In genomic region chr15:70488002-70488605, GRCh38 we compare ENCODE assay signal across 8 cellular contexts.
DNase-seq lines count a peak whose midpoint lies in the region; ATAC-seq and TF ChIP-seq lines count a peak whose summit lies in the region.

No MANE protein-coding gene starts in this region.

- peaks cover 0 to 5% (median 0%) of the 10 kb centered on the region in 7 donors for H3K9me3 Mint-ChIP-seq in CD4-positive, CD25-positive, alpha-beta regulatory T cell

- H3K27me3 ChIP-seq in CD4-positive, CD25-positive, alpha-beta regulatory T cell (ENCODE audit: control insufficient read depth, insufficient read depth, low read length): peaks cover 5% of the 10 kb centered on the region
- H3K27me3 ChIP-seq in HL-60 (ENCODE audit: insufficient read depth, poor library complexity, severe bottlenecking): no peaks in the 10 kb centered on the region
- H3K27me3 ChIP-seq in gastroesophageal sphincter: no peaks in the 10 kb centered on the region
- no peaks in the 10 kb centered on the region for H3K27me3 ChIP-seq in ovary
- no peaks in the 10 kb centered on the region for H3K27me3 ChIP-seq in aorta (ENCODE audit: control insufficient read depth in 1 of 2, insufficient read depth in 2 of 2, low read length in 1 of 2)

- H3K9me3 ChIP-seq in CD4-positive, CD25-positive, alpha-beta regulatory T cell (ENCODE audit: control insufficient read depth in 2 of 2, low read length in 2 of 2): no peaks in the 10 kb centered on the region
- H3K9me3 ChIP-seq in gastroesophageal sphincter: no peaks in the 10 kb centered on the region
- no peaks in the 10 kb centered on the region for H3K9me3 ChIP-seq in ovary
- no peaks in the 10 kb centered on the region for H3K9me3 ChIP-seq in aorta (ENCODE audit: control insufficient read depth, low read length)

- peak overlapping the region in 1 of 4 donors; percentile 22 for H3K4me3 Mint-ChIP-seq in CD4-positive, CD25-positive, alpha-beta regulatory T cell

- TF ChIP-seq CTCF in HL-60 (IDR thresholded peaks at IDR 0.05; ENCODE audit: insufficient read depth, low read length) (peak; percentile 95), RWPE1 (conservative IDR thresholded peaks at IDR 0.05; ENCODE audit: low read depth) (peak; percentile 93), gastroesophageal sphincter (IDR thresholded peaks at IDR 0.05) (peak in 3 of 4 experiments; percentile 91 to 97 (median 96)), ovary (IDR thresholded peaks at IDR 0.05) (peak; percentile 56 to 86 (median 65))

- H3K4me3 ChIP-seq in CD4-positive, CD25-positive, alpha-beta regulatory T cell (ENCODE audit: low read depth, low read length): no peak overlapping the region
- H3K4me3 ChIP-seq in HL-60 (replicated peaks; ENCODE audit: insufficient read depth, low read length): no peak overlapping the region
- no peak overlapping the region for H3K4me3 ChIP-seq in gastroesophageal sphincter
- no peak overlapping the region for H3K4me3 ChIP-seq in ovary
- no peak overlapping the region for H3K4me3 ChIP-seq in aorta (ENCODE audit: low read length in 2 of 2)

- no peaks in the 10 kb centered on the region for H3K36me3 ChIP-seq in CD4-positive, CD25-positive, alpha-beta regulatory T cell (ENCODE audit: control insufficient read depth, insufficient read depth, low read length)
- H3K36me3 ChIP-seq in gastroesophageal sphincter: no peaks in the 10 kb centered on the region
- no peaks in the 10 kb centered on the region for H3K36me3 ChIP-seq in ovary
- H3K36me3 ChIP-seq in aorta (ENCODE audit: control insufficient read depth in 1 of 2, insufficient read depth in 2 of 2, low read length in 1 of 2): no peaks in the 10 kb centered on the region

- no peak overlapping the region for H3K27ac ChIP-seq in CD4-positive, CD25-positive, alpha-beta regulatory T cell (ENCODE audit: insufficient read depth, low read length, poor library complexity, severe bottlenecking)
- H3K27ac ChIP-seq in HL-60 (replicated peaks): no peak overlapping the region
- H3K27ac ChIP-seq in RWPE1: no peak overlapping the region
- H3K27ac ChIP-seq in gastroesophageal sphincter: no peak overlapping the region
- no peak overlapping the region for H3K27ac ChIP-seq in ovary
- H3K27ac ChIP-seq in aorta (ENCODE audit: low read depth in 1 of 2, low read length in 2 of 2): no peak overlapping the region

- no peak for TF ChIP-seq POLR2A in gastroesophageal sphincter (IDR thresholded peaks at IDR 0.05)
- TF ChIP-seq POLR2A in ovary (IDR thresholded peaks at IDR 0.05): no peak

- peaks cover 15 to 54% (median 30%) of the 10 kb centered on the region in 4 donors for H3K4me1 Mint-ChIP-seq in CD4-positive, CD25-positive, alpha-beta regulatory T cell

- WGBS in gastroesophageal sphincter (ENCODE audit: low coverage in 1 of 2), 2 donors: 28 to 53% methylated on average over 3 to 5 of the region's 6 CpGs
- WGBS in ovary, 3 donors: 33 to 36% (median 35%) methylated on average over 6 of the region's 6 CpGs
- 28 to 34% methylated on average over 6 of the region's 6 CpGs for WGBS in aorta, 2 donors

- TF ChIP-seq EP300 in gastroesophageal sphincter (IDR thresholded peaks at IDR 0.05) (no peak), ovary (IDR thresholded peaks at IDR 0.05) (no peak)

- intact Hi-C loops in ovary (cut with DNase I): loop anchor here in 3 of 4 donors (2.0 to 10.0 kb wide), 3 partner anchors 1009 to 1013 kb away; no protein-coding TSS in a partner anchor
- intact Hi-C loops in aorta (cut with DNase I): loop anchor here (5.0 to 10.0 kb wide), 5 partner anchors 756 to 1013 kb away; no protein-coding TSS in a partner anchor

- DNase-seq in CD4-positive, CD25-positive, alpha-beta regulatory T cell: peak; percentile 48 to 75 (median 66)
- DNase-seq in HL-60 (ENCODE audit: low read depth in 1 of 2, low spot score in 1 of 2) (peak in 1 of 2 experiments; percentile 78), RWPE1 (ENCODE audit: low spot score) (peak; percentile 69), ovary (peak; percentile 38 to 77 (median 71)), aorta (peak; percentile 78 to 91)
- peak; percentile 90 for DNase-seq in activated effector memory CD4-positive, alpha-beta T cell treated with anti-CD3 and anti-CD28 coated beads, Interleukin-2, amount 50 U/mL, for 16 hours

- H3K4me1 ChIP-seq in CD4-positive, CD25-positive, alpha-beta regulatory T cell (ENCODE audit: control insufficient read depth, insufficient read depth, low read length, poor library complexity, severe bottlenecking): peaks cover 29% of the 10 kb centered on the region
- H3K4me1 ChIP-seq in gastroesophageal sphincter (peaks cover 0 to 8% (median 0%) of the 10 kb centered on the region in 3 donors), ovary (ENCODE audit: insufficient read depth) (peaks cover 2% of the 10 kb centered on the region), aorta (ENCODE audit: control insufficient read depth in 1 of 2, insufficient read depth in 2 of 2, low read length in 2 of 2) (no peaks in the 10 kb centered on the region)

- POLR2A ChIA-PET in RWPE1 (lab: Yijun Ruan, JAX; ENCODE audit: low non-redundant PET): no interaction called here

- CTCF ChIA-PET in RWPE1 (lab: Yijun Ruan, JAX): interaction anchor here (0.6 to 1.9 kb wide), 15 partner anchors 11 to 1240 kb away, joined by 3 to 9 read pairs (median 4); no protein-coding TSS in a partner anchor

- H3K27ac Mint-ChIP-seq in CD4-positive, CD25-positive, alpha-beta regulatory T cell: peak overlapping the region in 1 of 3 donors; percentile 64

- H3K36me3 Mint-ChIP-seq in CD4-positive, CD25-positive, alpha-beta regulatory T cell: no peaks in the 10 kb centered on the region

- no peak for ATAC-seq in CD4-positive, CD25-positive, alpha-beta regulatory T cell (ENCODE audit: low read depth in 2 of 2)
- peak; percentile 31 for ATAC-seq in gastroesophageal sphincter
- ATAC-seq in aorta (ENCODE audit: low FRiP score): peak; percentile 86
- ATAC-seq in HG02798 (IDR thresholded peaks at IDR 0.05; ENCODE audit: poor library complexity, unreplicated experiment): no peak

- peaks cover 37% of the 10 kb centered on the region for H3K27me3 Mint-ChIP-seq in CD4-positive, CD25-positive, alpha-beta regulatory T cell

Comparison
In these comparisons a context has a peak if more than half of its experiments do, and no peak if none do; other contexts are left out.
1. ATAC-seq: peak in gastroesophageal sphincter (single experiment) and aorta (single experiment); none in CD4-positive, CD25-positive, alpha-beta regulatory T cell (0 of 2) and HG02798 (single experiment).
2. Peak in every context shown above with its lines, with median percentiles within 50 percentile points of each other: CTCF ChIP-seq.